Comparison of ENCODE assay signal across 13 cellular contexts in genomic region chr11:63529373-63529772, GRCh38. TPM values are rescaled to one million over a fixed set of nuclear protein-coding genes. Genes with fewer than 3 reads are reported as not detected.
"Had no signal": no experiment of that assay in that cellular context is flagged by ENCODE, and none has a peak within 500 bp of the region (broad histone marks: within the 10 kb centered on the region; RNA-seq: fewer than 3 reads in every experiment).

No MANE protein-coding gene starts in this region.

RNA-seq across cellular contexts. Expression of gene LGALS12, which starts 23.5 kb away (rescaled TPM):
- total RNA-seq: activated B cell treated with CpG ODN at 0.5 μM for 24 hours; activated CD8-positive, alpha-beta T cell treated with anti-CD3 and anti-CD28 coated beads, Interleukin-2, amount 10 ng/mL, durations not matched to agents 7 days and 5 days; cerebellum; dermis blood vessel endothelial cell; lung microvascular endothelial cell; occipital lobe had no signal
- polyA plus RNA-seq: aorta had no signal

RNA-seq across cellular contexts. Expression of gene PLAAT2, which starts 33.8 kb away (rescaled TPM):
- total RNA-seq: activated B cell treated with CpG ODN at 0.5 μM for 24 hours; aorta; cerebellum; dermis blood vessel endothelial cell; lung microvascular endothelial cell; mononuclear cell; occipital lobe; posterior vena cava; right atrium auricular region; SJCRH30; skeletal muscle tissue; T-helper 2 cell treated with Interferon-gamma antibody and Interleukin-4, amounts not matched to agents 100 ng/mL and 5 ng/mL, for 36 hours had no signal

RNA-seq across cellular contexts. Expression of gene PLAAT5, which starts 38.4 kb away (rescaled TPM):
- total RNA-seq: activated B cell treated with CpG ODN at 0.5 μM for 24 hours; dermis blood vessel endothelial cell; lung microvascular endothelial cell; T-helper 2 cell treated with Interferon-gamma antibody and Interleukin-4, amounts not matched to agents 100 ng/mL and 5 ng/mL, for 36 hours had no signal
